In the genomic region with DNA sequence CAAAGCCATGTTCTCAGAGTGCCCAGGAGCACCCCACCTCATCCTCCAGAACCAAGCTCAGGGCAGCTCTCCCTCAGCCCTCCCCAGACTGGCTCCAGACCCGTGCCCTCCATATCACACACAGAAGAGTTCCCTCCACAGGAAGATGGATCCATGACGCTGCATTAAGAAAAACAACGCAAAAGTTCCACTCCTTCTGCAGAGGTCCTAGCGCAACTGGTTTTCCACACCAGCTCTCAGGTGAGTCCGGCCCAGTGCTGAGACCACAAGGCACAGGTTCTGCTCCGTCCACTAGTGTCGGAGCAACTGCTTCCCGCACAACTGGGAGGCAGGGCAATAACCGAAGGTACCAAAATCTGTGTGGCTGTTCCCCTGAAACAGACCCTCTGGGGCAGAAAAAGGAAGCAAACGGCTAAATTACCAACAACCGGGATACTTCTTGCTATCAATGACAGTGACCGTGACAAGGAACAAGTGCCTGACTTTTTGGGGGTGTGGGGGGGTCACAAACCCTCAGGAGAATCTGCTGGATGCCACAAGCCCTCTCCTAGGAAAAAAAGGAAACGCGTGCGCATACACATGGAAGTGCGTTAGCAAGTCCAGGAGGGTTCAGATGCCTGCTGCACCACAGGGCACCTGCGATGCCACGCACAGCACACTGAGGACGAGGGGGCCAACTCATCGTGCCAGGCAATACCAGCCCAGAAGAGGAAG, we compare ENCODE assay signal across 27 cellular contexts. TPM values are rescaled to one million over a fixed set of nuclear protein-coding genes. Genes with fewer than 3 reads are reported as not detected.
DNase-seq lines count a peak whose midpoint lies in the region; ATAC-seq and TF ChIP-seq lines count a peak whose summit lies in the region.
"Had no signal": no experiment of that assay in that cellular context is flagged by ENCODE, and none has a peak within 500 bp of the region (broad histone marks: within the 10 kb centered on the region; RNA-seq: fewer than 3 reads in every experiment).

No MANE protein-coding gene starts in this region.

- no peaks in the 10 kb centered on the region for H3K27me3 Mint-ChIP-seq in WTC11 (ENCODE audit: low read depth)
- H3K27me3 Mint-ChIP-seq: activated naive CD8-positive, alpha-beta T cell; stimulated activated naive B cell treated with anti-CD40 and anti-IgM and Interleukin-4, amounts not matched to agents 10 μg/mL and 1 μg/mL and 100 μg/mL, for 72 hours had no signal

- no peak for TF ChIP-seq POLR2A in sigmoid colon (IDR thresholded peaks at IDR 0.05)

- H3K27ac ChIP-seq in sigmoid colon (no peak overlapping the region), WERI-Rb-1 (no peak overlapping the region)
- H3K27ac ChIP-seq: esophagus squamous epithelium, hepatocyte, suprapubic skin, vagina had no signal

- H3K9me3 ChIP-seq in sigmoid colon (no peaks in the 10 kb centered on the region), WERI-Rb-1 (ENCODE audit: severe bottlenecking) (no peaks in the 10 kb centered on the region)
- H3K9me3 ChIP-seq: Caco-2, esophagus squamous epithelium, suprapubic skin, vagina had no signal

- H3K4me1 Mint-ChIP-seq in WTC11 = no peaks in the 10 kb centered on the region
- H3K4me1 Mint-ChIP-seq: immature natural killer cell had no signal

- WGBS in sigmoid colon, 2 donors = 93 to 96% methylated on average over 20 of the region's 20 CpGs

- H3K36me3 ChIP-seq in H7 (replicated peaks; ENCODE audit: control insufficient read depth, insufficient read depth, low read length) (peaks cover 76% of the 10 kb centered on the region), sigmoid colon (peaks cover 72 to 100% (median 94%) of the 10 kb centered on the region in 4 donors), WERI-Rb-1 (peaks cover 92% of the 10 kb centered on the region)

- CTCF ChIA-PET in WTC11 (lab: Charles Lee) = no interaction called here

- no peaks in the 10 kb centered on the region for H3K9me3 Mint-ChIP-seq in WTC11
- H3K9me3 Mint-ChIP-seq: activated T-helper 1 cell treated with anti-CD3 and anti-CD28 coated beads, Interleukin-12 subunit alpha, Interleukin-12 subunit beta, Interleukin-2, Interleukin-4 antibody, amounts not matched to agents 30 ng/mL and 10 ng/mL and 1 ng/mL, durations not matched to agents 14 hours and 24 hours and 36 hours; immature natural killer cell; stimulated activated naive B cell treated with anti-CD40 and anti-IgM and Interleukin-4, amounts not matched to agents 10 μg/mL and 1 μg/mL and 100 μg/mL, for 72 hours had no signal

- POLR2A ChIA-PET in WTC11 (lab: Charles Lee) = no interaction called here

- H3K4me3 ChIP-seq in H7 (ENCODE audit: insufficient read depth, low read depth, low read length) (no peak overlapping the region), sigmoid colon (no peak overlapping the region), WERI-Rb-1 (ENCODE audit: low read depth, low read length) (no peak overlapping the region)
- H3K4me3 ChIP-seq: esophagus squamous epithelium, hepatocyte, suprapubic skin, vagina had no signal

- TF ChIP-seq EP300 in sigmoid colon (IDR thresholded peaks at IDR 0.05) = no peak

- no peak overlapping the region for H3K27ac Mint-ChIP-seq in WTC11
- H3K27ac Mint-ChIP-seq: activated naive CD8-positive, alpha-beta T cell; activated T-helper 1 cell treated with anti-CD3 and anti-CD28 coated beads, Interleukin-12 subunit alpha, Interleukin-12 subunit beta, Interleukin-2, Interleukin-4 antibody, amounts not matched to agents 30 ng/mL and 10 ng/mL and 1 ng/mL, durations not matched to agents 14 hours and 24 hours and 36 hours had no signal

- DNase-seq in H7 (peak; percentile 32), WTC11 (ENCODE audit: low spot score) (peak; percentile 5), left lobe of liver (ENCODE audit: low spot score) (peak; percentile 29), sigmoid colon (peak; percentile 21), hypothalamus (lab: John Stamatoyannopoulos, UW) (no peak), NCI-H1105 (lab: John Stamatoyannopoulos, UW) (no peak), WERI-Rb-1 (no peak)
- DNase-seq: central memory CD4-positive, alpha-beta T cell; dermis blood vessel endothelial cell; esophagus squamous epithelium; GDM1; immature natural killer cell; IMR-90; NCI-H1694; NCI-H2171; NCI-H510A; occipital lobe; stimulated activated CD4-positive, alpha-beta T cell treated with anti-CD3 and anti-CD28 coated beads, Interleukin-4, amount 100 ng/mL, for 4 hours; stimulated activated naive B cell treated with anti-CD40 and anti-IgM and Interleukin-4, amounts not matched to agents 10 μg/mL and 1 μg/mL and 100 μg/mL, for 72 hours had no signal

- no peak overlapping the region for H3K4me3 Mint-ChIP-seq in WTC11
- H3K4me3 Mint-ChIP-seq: activated naive CD8-positive, alpha-beta T cell; activated T-helper 1 cell treated with anti-CD3 and anti-CD28 coated beads, Interleukin-12 subunit alpha, Interleukin-12 subunit beta, Interleukin-2, Interleukin-4 antibody, amounts not matched to agents 30 ng/mL and 10 ng/mL and 1 ng/mL, durations not matched to agents 14 hours and 24 hours and 36 hours; immature natural killer cell; stimulated activated naive B cell treated with anti-CD40 and anti-IgM and Interleukin-4, amounts not matched to agents 10 μg/mL and 1 μg/mL and 100 μg/mL, for 72 hours had no signal

- ATAC-seq in WTC11 (no peak), left lobe of liver (no peak), GM19351 (IDR thresholded peaks at IDR 0.05; ENCODE audit: unreplicated experiment) (no peak)
- ATAC-seq: stimulated activated naive B cell treated with anti-CD40 and anti-IgM and Interleukin-4, amounts not matched to agents 10 μg/mL and 1 μg/mL and 100 μg/mL, for 72 hours had no signal

- H3K36me3 Mint-ChIP-seq in WTC11 = peaks cover 65% of the 10 kb centered on the region
- H3K36me3 Mint-ChIP-seq: activated naive CD8-positive, alpha-beta T cell had no signal

- intact Hi-C loops in sigmoid colon (cut with DNase I) = no loop called here

- H3K4me1 ChIP-seq in sigmoid colon = no peaks in the 10 kb centered on the region
- H3K4me1 ChIP-seq: Caco-2, vagina had no signal

- TF ChIP-seq CTCF in WTC11 (IDR thresholded peaks at IDR 0.05) = no peak
- no peak for TF ChIP-seq CTCF in sigmoid colon (IDR thresholded peaks at IDR 0.05)
- TF ChIP-seq CTCF in WERI-Rb-1 (IDR thresholded peaks at IDR 0.05; ENCODE audit: low read depth, low read length) = no peak

- H3K27me3 ChIP-seq in H7 (ENCODE audit: control insufficient read depth, insufficient read depth, low read length) = no peaks in the 10 kb centered on the region
- H3K27me3 ChIP-seq in sigmoid colon = no peaks in the 10 kb centered on the region
- no peaks in the 10 kb centered on the region for H3K27me3 ChIP-seq in WERI-Rb-1 (ENCODE audit: insufficient read depth, low read depth, severe bottlenecking)
- H3K27me3 ChIP-seq: esophagus squamous epithelium, hepatocyte, suprapubic skin, vagina had no signal

TF ChIP-seq in WTC11, 78 proteins besides CTCF, POLR2A, EP300 and RAD21 (continues in another document):
- TF ChIP-seq SMAD3 (CRISPR knock-in tag; IDR thresholded peaks at IDR 0.05; ENCODE audit: borderline replicate concordance) (no peak), ETV6 (CRISPR knock-in tag; IDR thresholded peaks at IDR 0.05) (no peak), ZBTB21 (CRISPR knock-in tag; IDR thresholded peaks at IDR 0.05; ENCODE audit: borderline replicate concordance) (no peak), MYBL2 (CRISPR knock-in tag; IDR thresholded peaks at IDR 0.05) (no peak), TEAD1 (CRISPR knock-in tag; IDR thresholded peaks at IDR 0.05) (no peak), RORB (CRISPR knock-in tag; IDR thresholded peaks at IDR 0.05) (no peak), CBFB (CRISPR knock-in tag; IDR thresholded peaks at IDR 0.05; ENCODE audit: low read depth) (no peak), NR2C2 (CRISPR knock-in tag; IDR thresholded peaks at IDR 0.05) (no peak), ZNF121 (CRISPR knock-in tag; IDR thresholded peaks at IDR 0.05) (no peak)
- TF ChIP-seq, protein P1, sequence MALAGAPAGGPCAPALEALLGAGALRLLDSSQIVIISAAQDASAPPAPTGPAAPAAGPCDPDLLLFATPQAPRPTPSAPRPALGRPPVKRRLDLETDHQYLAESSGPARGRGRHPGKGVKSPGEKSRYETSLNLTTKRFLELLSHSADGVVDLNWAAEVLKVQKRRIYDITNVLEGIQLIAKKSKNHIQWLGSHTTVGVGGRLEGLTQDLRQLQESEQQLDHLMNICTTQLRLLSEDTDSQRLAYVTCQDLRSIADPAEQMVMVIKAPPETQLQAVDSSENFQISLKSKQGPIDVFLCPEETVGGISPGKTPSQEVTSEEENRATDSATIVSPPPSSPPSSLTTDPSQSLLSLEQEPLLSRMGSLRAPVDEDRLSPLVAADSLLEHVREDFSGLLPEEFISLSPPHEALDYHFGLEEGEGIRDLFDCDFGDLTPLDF (CRISPR knock-in tag; IDR thresholded peaks at IDR 0.05) = no peak
- TF ChIP-seq, protein P2, sequence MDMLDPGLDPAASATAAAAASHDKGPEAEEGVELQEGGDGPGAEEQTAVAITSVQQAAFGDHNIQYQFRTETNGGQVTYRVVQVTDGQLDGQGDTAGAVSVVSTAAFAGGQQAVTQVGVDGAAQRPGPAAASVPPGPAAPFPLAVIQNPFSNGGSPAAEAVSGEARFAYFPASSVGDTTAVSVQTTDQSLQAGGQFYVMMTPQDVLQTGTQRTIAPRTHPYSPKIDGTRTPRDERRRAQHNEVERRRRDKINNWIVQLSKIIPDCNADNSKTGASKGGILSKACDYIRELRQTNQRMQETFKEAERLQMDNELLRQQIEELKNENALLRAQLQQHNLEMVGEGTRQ (CRISPR knock-in tag; IDR thresholded peaks at IDR 0.05) = no peak
- TF ChIP-seq, protein P3, sequence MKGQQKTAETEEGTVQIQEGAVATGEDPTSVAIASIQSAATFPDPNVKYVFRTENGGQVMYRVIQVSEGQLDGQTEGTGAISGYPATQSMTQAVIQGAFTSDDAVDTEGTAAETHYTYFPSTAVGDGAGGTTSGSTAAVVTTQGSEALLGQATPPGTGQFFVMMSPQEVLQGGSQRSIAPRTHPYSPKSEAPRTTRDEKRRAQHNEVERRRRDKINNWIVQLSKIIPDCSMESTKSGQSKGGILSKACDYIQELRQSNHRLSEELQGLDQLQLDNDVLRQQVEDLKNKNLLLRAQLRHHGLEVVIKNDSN (CRISPR knock-in tag; IDR thresholded peaks at IDR 0.05) = no peak

RNA-seq across cellular contexts. Expression of a gene that starts 49.2 kb away (rescaled TPM):
- total RNA-seq in H7 (2014; rRNA removed; shearing (Covaris generic)) = 0.10 and 0.18 TPM in 2 replicates
- 0.66 to 1.0 TPM (median 0.98 TPM) in 3 replicates for total RNA-seq in WTC11 (2021)
- 0.45 TPM for total RNA-seq in left lobe of liver
- under 1 TPM; under 0.01 to 0.83 (median 0.60) TPM for total RNA-seq in sigmoid colon
- 1 to 10 TPM in 1 of 3 donors, under 1 TPM in 2; 0.60 to 1.6 (median 0.69) TPM for polyA plus RNA-seq in sigmoid colon
- total RNA-seq: frontal cortex, IMR-90 had no signal
- polyA plus RNA-seq: immature natural killer cell had no signal

RNA-seq across cellular contexts. Expression of a gene that starts 49.3 kb away (rescaled TPM):
- 72.2 and 75.2 TPM in 2 replicates for total RNA-seq in H7 (2014; rRNA removed; shearing (Covaris generic))
- total RNA-seq in WTC11 (2021) (40.7 to 47.3 TPM (median 46.7 TPM) in 3 replicates), left lobe of liver (29.2 TPM), sigmoid colon (10 to 100 TPM; 22.9 to 30.5 (median 25.5) TPM)
- polyA plus RNA-seq in sigmoid colon = 10 to 100 TPM; 63.7 to 80.7 (median 66.4) TPM

Comparison
In these comparisons a context has a peak if more than half of its experiments do, and no peak if none do; other contexts are left out.
1. DNase-seq: peak in H7 (single experiment), WTC11 (single experiment), left lobe of liver (single experiment) and sigmoid colon (single experiment); none in hypothalamus (0 of 51), NCI-H1105 (single experiment) and WERI-Rb-1 (single experiment).